ENCODE assay signal across 9 cellular contexts in the genomic region with DNA sequence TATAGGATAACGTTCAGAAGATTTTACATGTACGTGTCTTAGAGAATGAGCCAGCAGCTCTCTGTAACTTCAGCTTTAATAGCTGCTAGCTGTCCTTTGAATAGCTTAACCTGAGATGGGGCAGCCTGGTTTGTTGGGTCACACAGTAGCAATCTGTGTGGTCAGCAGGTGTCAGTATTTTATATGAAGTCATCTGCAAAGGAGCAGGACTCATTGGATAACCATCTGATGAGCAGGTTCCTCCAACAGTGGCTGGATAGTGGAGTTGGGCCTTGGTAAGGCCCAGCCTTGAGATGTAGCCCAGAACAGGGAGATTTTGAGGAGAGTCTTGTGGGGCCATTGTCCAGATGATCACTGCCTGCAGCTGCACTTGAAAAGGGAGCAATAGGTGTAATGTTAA. TPM values are rescaled to one million over a fixed set of nuclear protein-coding genes. Genes with fewer than 3 reads are reported as not detected.
DNase-seq lines count a peak whose midpoint lies in the region; ATAC-seq and TF ChIP-seq lines count a peak whose summit lies in the region.
"Had no signal": no experiment of that assay in that cellular context is flagged by ENCODE, and none has a peak within 500 bp of the region (broad histone marks: within the 10 kb centered on the region; RNA-seq: fewer than 3 reads in every experiment).

No MANE protein-coding gene starts in this region.

- intact Hi-C loops in Panc1 (cut with micrococcal nuclease; ENCODE audit: unreplicated experiment) = no loop called here

- POLR2A ChIA-PET in Panc1 (lab: Charles Lee) = no interaction called here

- ATAC-seq in Panc1 = peak; percentile 89

- CTCF ChIA-PET in Panc1 (lab: Charles Lee) = interaction anchor here (1.4 kb wide), 1 partner anchor 56 kb away, joined by 6 read pairs; no protein-coding TSS in a partner anchor

- in situ Hi-C loops in G401 (cut with HindIII; ENCODE audit: low sequenced_read_pairs) (no loop called here), Panc1 (cut with HindIII; ENCODE audit: low pct_unique_long_range_greater_than_20kb, low sequenced_read_pairs) (no loop called here), GM13976 (cut with MboI; ENCODE audit: low sequenced_read_pairs, unreplicated experiment) (loop anchor here (10.0 kb wide), 1 partner anchor 54 kb away; the partner anchor contains the start of gene GSTM2)

- TF ChIP-seq CTCF in Panc1 (IDR thresholded peaks at IDR 0.05) (peak; percentile 40), GM13976 (IDR thresholded peaks at IDR 0.05; ENCODE audit: borderline replicate concordance, control extremely low read depth, extremely low read depth, insufficient read depth, missing control alignments) (no peak)

- no peaks in the 10 kb centered on the region for H3K27me3 ChIP-seq in Panc1 (ENCODE audit: control insufficient read depth, insufficient read depth, low read length)

- H3K4me3 ChIP-seq in Panc1 (ENCODE audit: low read depth in 2 of 2, low read length in 2 of 2) = no peak overlapping the region
- H3K4me3 ChIP-seq: skin epidermis had no signal

- no peak overlapping the region for H3K27ac ChIP-seq in Panc1 (ENCODE audit: low read length)

- no peaks in the 10 kb centered on the region for H3K4me1 ChIP-seq in Panc1 (ENCODE audit: control insufficient read depth, insufficient read depth, low read length)

- no peaks in the 10 kb centered on the region for H3K36me3 ChIP-seq in Panc1 (ENCODE audit: control insufficient read depth, insufficient read depth, low read length)

- no peaks in the 10 kb centered on the region for H3K9me3 ChIP-seq in Panc1 (ENCODE audit: control insufficient read depth, insufficient read depth, low read depth, low read length)

- BruUV-seq in Panc1 (replicated peaks; lab: Mats Ljungman, UMichigan) = no TSS peak

- DNase-seq in G401 (ENCODE audit: low spot score) = peak; percentile 61
- DNase-seq in Panc1 (ENCODE audit: low read depth, low spot score) = no peak
- DNase-seq in kidney tubule cell (ENCODE audit: low spot score) = peak; percentile 73
- DNase-seq in GM13976 (ENCODE audit: low spot score) = no peak
- no peak for DNase-seq in NCI-H1694 treated with DMSO at 0.1 percent for 48 hours (lab: John Stamatoyannopoulos, UW)
- no peak for DNase-seq in NCI-H1048 (lab: John Stamatoyannopoulos, UW)
- DNase-seq: DND-41, NCI-H524 treated with DMSO at 0.1 percent for 48 hours had no signal

RNA-seq across cellular contexts. Expression of gene GSTM5, which starts 6.4 kb away (rescaled TPM):
- 1.4 and 4.7 TPM in 2 replicates for total RNA-seq in G401 (2014; rRNA removed; shearing (Covaris generic))
- total RNA-seq in Panc1 (2021; ENCODE audit: unreplicated experiment) = not detected
- polyA plus RNA-seq in Panc1 (2012; ENCODE audit: insufficient read length) = not detected

RNA-seq across cellular contexts. Expression of gene GSTM3, which starts 22.3 kb away (rescaled TPM):
- 0.51 and 0.55 TPM in 2 replicates for total RNA-seq in G401 (2014; rRNA removed; shearing (Covaris generic))
- 93.1 TPM for total RNA-seq in Panc1 (2021; ENCODE audit: unreplicated experiment)
- polyA plus RNA-seq in Panc1 (2012; ENCODE audit: insufficient read length) = 78.4 TPM

RNA-seq across cellular contexts. Expression of gene GSTM1, which starts 30.9 kb away (rescaled TPM):
- total RNA-seq in G401 (2014; rRNA removed; shearing (Covaris generic)) = not detected in 2 replicates
- not detected for total RNA-seq in Panc1 (2021; ENCODE audit: unreplicated experiment)
- polyA plus RNA-seq in Panc1 (2012; ENCODE audit: insufficient read length) = 0.75 TPM

RNA-seq across cellular contexts. Expression of gene EPS8L3, which starts 45.2 kb away (rescaled TPM):
- total RNA-seq in G401 (2014; rRNA removed; shearing (Covaris generic)) = not detected in 2 replicates
- total RNA-seq in Panc1 (2021; ENCODE audit: unreplicated experiment) = not detected
- polyA plus RNA-seq in Panc1 (2012; ENCODE audit: insufficient read length) = not detected

RNA-seq across cellular contexts. Expression of gene GSTM2, which starts 50.6 kb away (rescaled TPM):
- total RNA-seq in G401 (2014; rRNA removed; shearing (Covaris generic)) = 18.2 and 24.6 TPM in 2 replicates
- 10.2 TPM for total RNA-seq in Panc1 (2021; ENCODE audit: unreplicated experiment)
- 12.9 TPM for polyA plus RNA-seq in Panc1 (2012; ENCODE audit: insufficient read length)

Comparison
In these comparisons a context has a peak if more than half of its experiments do, and no peak if none do; other contexts are left out.
1. DNase-seq: peak in G401 (single experiment) and kidney tubule cell (single experiment); none in Panc1 (single experiment), GM13976 (single experiment), NCI-H1694 treated with DMSO at 0.1 percent for 48 hours (single experiment) and NCI-H1048 (single experiment).
2. RNA of gene GSTM3, which starts 22.3 kb away (total RNA-seq): 93.1 TPM in Panc1 (single experiment); 0.51 to 0.55 TPM in G401; every median in the first group is over 10 times any median in the second.